ENCODE assay signal across 29 cellular contexts in the genomic region with DNA sequence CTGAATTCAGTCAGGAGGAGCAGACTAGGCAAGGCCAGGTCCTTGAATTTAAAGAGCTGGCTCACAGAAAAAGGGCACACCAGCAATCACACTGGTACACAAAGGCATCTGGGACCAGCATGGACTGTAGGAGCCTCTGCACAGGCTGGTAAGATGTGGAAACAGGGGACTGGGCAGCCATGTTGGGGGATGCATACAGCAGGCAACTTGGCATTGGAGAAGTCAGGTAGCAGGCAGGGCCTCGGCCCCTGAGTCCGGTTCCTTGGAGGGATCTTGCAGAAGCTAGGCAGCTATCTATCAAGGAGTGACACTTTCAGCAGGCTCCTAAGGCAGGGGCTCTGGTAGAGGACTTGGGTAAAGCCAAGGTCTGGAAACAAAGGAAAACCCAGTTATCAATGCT.
"Had no signal": no experiment of that assay in that cellular context is flagged by ENCODE, and none has a peak within 500 bp of the region (broad histone marks: within the 10 kb centered on the region; RNA-seq: fewer than 3 reads in every experiment).

No MANE protein-coding gene starts in this region.

- H3K27ac ChIP-seq: ascending aorta, breast epithelium, coronary artery, dorsolateral prefrontal cortex, esophagus muscularis mucosa, foreskin keratinocyte, gastrocnemius medialis had no signal

- H3K9me3 Mint-ChIP-seq: activated CD4-positive, alpha-beta T cell treated with anti-CD3 and anti-CD28 coated beads, Interleukin-2, amount 10 ng/mL, durations not matched to agents 7 days and 5 days; activated naive CD4-positive, alpha-beta T cell treated with anti-CD3 and anti-CD28 coated beads, Interleukin-2, amount 10 ng/mL, durations not matched to agents 7 days and 5 days; activated naive CD4-positive, alpha-beta T cell treated with anti-CD3 and anti-CD28 coated beads, Interleukin-2, amount 50 U/mL, for 72 hours; activated T-cell treated with anti-CD3 and anti-CD28 coated beads, Interleukin-2, amount 50 U/mL, for 24 hours; central memory CD8-positive, alpha-beta T cell; dendritic cell treated with granulocyte-macrophage colony-stimulating factor and Interleukin-4, amounts not matched to agents 40 ng/mL and 50 ng/mL, for 4 days had no signal

- H3K36me3 ChIP-seq: ascending aorta, breast epithelium, gastrocnemius medialis had no signal

- H3K4me1 Mint-ChIP-seq: activated CD4-positive, alpha-beta memory T cell treated with anti-CD3 and anti-CD28 coated beads, Interleukin-2, amount 10 ng/mL, durations not matched to agents 7 days and 5 days; activated CD4-positive, alpha-beta T cell treated with anti-CD3 and anti-CD28 coated beads, Interleukin-2, amount 10 ng/mL, durations not matched to agents 7 days and 5 days; activated naive CD4-positive, alpha-beta T cell treated with anti-CD3 and anti-CD28 coated beads, Interleukin-2, amount 10 ng/mL, durations not matched to agents 7 days and 5 days; activated naive CD8-positive, alpha-beta T cell treated with anti-CD3 and anti-CD28 coated beads, Interleukin-2, amount 10 ng/mL, durations not matched to agents 7 days and 5 days; brain had no signal

- H3K27me3 Mint-ChIP-seq: activated CD4-positive, alpha-beta memory T cell treated with anti-CD3 and anti-CD28 coated beads, Interleukin-2, amount 10 ng/mL, durations not matched to agents 7 days and 5 days; activated CD4-positive, alpha-beta T cell treated with anti-CD3 and anti-CD28 coated beads, Interleukin-2, amount 10 ng/mL, durations not matched to agents 7 days and 5 days; activated naive CD4-positive, alpha-beta T cell treated with anti-CD3 and anti-CD28 coated beads, Interleukin-2, amount 10 ng/mL, durations not matched to agents 7 days and 5 days; activated naive CD8-positive, alpha-beta T cell treated with anti-CD3 and anti-CD28 coated beads, Interleukin-2, amount 10 ng/mL, durations not matched to agents 7 days and 5 days; activated T-cell treated with anti-CD3 and anti-CD28 coated beads, Interleukin-2, amount 50 U/mL, for 24 hours; brain; central memory CD8-positive, alpha-beta T cell; dendritic cell treated with granulocyte-macrophage colony-stimulating factor and Interleukin-4, amounts not matched to agents 40 ng/mL and 50 ng/mL, for 4 days had no signal

- H3K4me1 ChIP-seq: ascending aorta, breast epithelium, esophagus muscularis mucosa, foreskin keratinocyte, gastrocnemius medialis had no signal

- H3K27ac Mint-ChIP-seq: activated CD4-positive, alpha-beta memory T cell treated with anti-CD3 and anti-CD28 coated beads, Interleukin-2, amount 10 ng/mL, durations not matched to agents 7 days and 5 days; activated CD4-positive, alpha-beta T cell treated with anti-CD3 and anti-CD28 coated beads, Interleukin-2, amount 10 ng/mL, durations not matched to agents 7 days and 5 days; activated naive CD4-positive, alpha-beta T cell treated with anti-CD3 and anti-CD28 coated beads, Interleukin-2, amount 10 ng/mL, durations not matched to agents 7 days and 5 days; activated naive CD4-positive, alpha-beta T cell treated with anti-CD3 and anti-CD28 coated beads, Interleukin-2, amount 50 U/mL, for 72 hours; activated naive CD8-positive, alpha-beta T cell treated with anti-CD3 and anti-CD28 coated beads, Interleukin-2, amount 10 ng/mL, durations not matched to agents 7 days and 5 days; activated T-cell treated with anti-CD3 and anti-CD28 coated beads, Interleukin-2, amount 50 U/mL, for 24 hours; activated T-cell treated with anti-CD3 and anti-CD28 coated beads, Interleukin-2, amount 50 U/mL, for 72 hours; dendritic cell treated with granulocyte-macrophage colony-stimulating factor and Interleukin-4, amounts not matched to agents 40 ng/mL and 50 ng/mL, for 4 days had no signal

- DNase-seq: activated CD4-positive, alpha-beta memory T cell treated with anti-CD3 and anti-CD28 coated beads, Interleukin-2, amount 10 ng/mL, durations not matched to agents 7 days and 5 days; activated CD4-positive, alpha-beta T cell treated with anti-CD3 and anti-CD28 coated beads for 4 hours; activated CD4-positive, alpha-beta T cell treated with anti-CD3 and anti-CD28 coated beads, Interleukin-2, amount 10 ng/mL, durations not matched to agents 7 days and 5 days; activated CD4-positive, alpha-beta T cell treated with anti-CD3 and anti-CD28 coated beads, Interleukin-2, amount 50 U/mL, for 4 hours; activated CD4-positive, CD25-positive, alpha-beta regulatory T cell; activated CD4-positive, CD25-positive, alpha-beta regulatory T cell treated with anti-CD3 and anti-CD28 coated beads, Interleukin-2, amount 50 U/mL, for 72 hours; activated CD8-positive, alpha-beta memory T cell treated with anti-CD3 and anti-CD28 coated beads, Interleukin-2, amount 50 U/mL, for 48 hours; activated gamma-delta T cell; activated naive CD4-positive, alpha-beta T cell; activated naive CD4-positive, alpha-beta T cell treated with anti-CD3 and anti-CD28 coated beads, Interleukin-2, amount 10 ng/mL, durations not matched to agents 7 days and 5 days; activated naive CD8-positive, alpha-beta T cell treated with anti-CD3 and anti-CD28 coated beads, Interleukin-2, amount 10 ng/mL, durations not matched to agents 7 days and 5 days; activated T-cell treated with anti-CD3 and anti-CD28 coated beads for 4 hours; activated T-cell treated with anti-CD3 and anti-CD28 coated beads, Interleukin-2, amount 50 U/mL, for 24 hours; activated T-cell treated with anti-CD3 and anti-CD28 coated beads, Interleukin-2, amount 50 U/mL, for 72 hours; dorsolateral prefrontal cortex; effector memory CD4-positive, alpha-beta T cell; erythroblast; foreskin keratinocyte; gastrocnemius medialis; glutamatergic neuron; T-helper 2 cell had no signal

- H3K36me3 Mint-ChIP-seq: activated naive CD4-positive, alpha-beta T cell treated with anti-CD3 and anti-CD28 coated beads, Interleukin-2, amount 10 ng/mL, durations not matched to agents 7 days and 5 days; activated naive CD8-positive, alpha-beta T cell treated with anti-CD3 and anti-CD28 coated beads, Interleukin-2, amount 10 ng/mL, durations not matched to agents 7 days and 5 days had no signal

- H3K4me3 Mint-ChIP-seq: activated CD4-positive, alpha-beta memory T cell treated with anti-CD3 and anti-CD28 coated beads, Interleukin-2, amount 10 ng/mL, durations not matched to agents 7 days and 5 days; activated CD4-positive, alpha-beta T cell treated with anti-CD3 and anti-CD28 coated beads, Interleukin-2, amount 10 ng/mL, durations not matched to agents 7 days and 5 days; activated naive CD4-positive, alpha-beta T cell treated with anti-CD3 and anti-CD28 coated beads, Interleukin-2, amount 10 ng/mL, durations not matched to agents 7 days and 5 days; activated naive CD8-positive, alpha-beta T cell treated with anti-CD3 and anti-CD28 coated beads, Interleukin-2, amount 10 ng/mL, durations not matched to agents 7 days and 5 days; activated T-cell treated with anti-CD3 and anti-CD28 coated beads, Interleukin-2, amount 50 U/mL, for 24 hours; activated T-cell treated with anti-CD3 and anti-CD28 coated beads, Interleukin-2, amount 50 U/mL, for 72 hours; brain; central memory CD8-positive, alpha-beta T cell; dendritic cell treated with granulocyte-macrophage colony-stimulating factor and Interleukin-4, amounts not matched to agents 40 ng/mL and 50 ng/mL, for 4 days had no signal

- H3K4me3 ChIP-seq: ascending aorta, breast epithelium, coronary artery, dorsolateral prefrontal cortex, esophagus muscularis mucosa, gastrocnemius medialis had no signal

- H3K9me3 ChIP-seq: ascending aorta, breast epithelium, esophagus muscularis mucosa, gastrocnemius medialis had no signal

- ATAC-seq: activated naive CD4-positive, alpha-beta T cell treated with anti-CD3 and anti-CD28 coated beads, Interleukin-2, amount 50 U/mL, for 72 hours; activated T-cell treated with anti-CD3 and anti-CD28 coated beads, Interleukin-2, amount 50 U/mL, for 72 hours; foreskin keratinocyte; gastrocnemius medialis had no signal

- H3K27me3 ChIP-seq: ascending aorta, breast epithelium, dorsolateral prefrontal cortex, esophagus muscularis mucosa, foreskin keratinocyte, gastrocnemius medialis had no signal
